Comparison of ENCODE assay signal across 17 cellular contexts in genomic region chr1:105027838-105028471, GRCh38.
DNase-seq lines count a peak whose midpoint lies in the region; ATAC-seq and TF ChIP-seq lines count a peak whose summit lies in the region.
"Had no signal": no experiment of that assay in that cellular context is flagged by ENCODE, and none has a peak within 500 bp of the region (broad histone marks: within the 10 kb centered on the region; RNA-seq: fewer than 3 reads in every experiment).

No MANE protein-coding gene starts in this region.

- DNase-seq in NCI-H2171 treated with DMSO at 0.1 percent for 48 hours (lab: John Stamatoyannopoulos, UW) = peak; percentile 26
- no peak for DNase-seq in NCI-H2171 (lab: John Stamatoyannopoulos, UW)
- DNase-seq in OCI-LY7 (ENCODE audit: low spot score) = peak; percentile 45
- peak; percentile 13 for DNase-seq in neural progenitor cell (ENCODE audit: low spot score)
- DNase-seq in body of pancreas = no peak
- no peak for DNase-seq in activated gamma-delta T cell treated with Interleukin-2 at 50 U/mL for 16 hours
- DNase-seq: caudate nucleus; left ventricle myocardium inferior; MV-4-11; RPMI8226; stimulated activated CD4-positive, alpha-beta T cell treated with anti-CD3 and anti-CD28 coated beads, Interleukin-2, amount 100 ng/mL, for 48 hours; transverse colon had no signal

- H3K27ac ChIP-seq in OCI-LY7 (ENCODE audit: low read depth, low read length, poor library complexity, severe bottlenecking) (no peak overlapping the region), neural progenitor cell (no peak overlapping the region), body of pancreas (no peak overlapping the region)
- H3K27ac ChIP-seq: left ventricle myocardium inferior, right atrium auricular region, transverse colon had no signal

- POLR2A ChIA-PET in OCI-LY7 (lab: Charles Lee) = interaction anchor here (0.6 kb wide), 1 partner anchor 10 kb away, joined by 3 read pairs; no protein-coding TSS in a partner anchor

- ATAC-seq in HG02852 (IDR thresholded peaks at IDR 0.05; ENCODE audit: unreplicated experiment) = peak; percentile 79
- no peak for ATAC-seq in GM21786 (IDR thresholded peaks at IDR 0.05; ENCODE audit: unreplicated experiment)
- no peak for ATAC-seq in body of pancreas
- ATAC-seq: activated naive CD4-positive, alpha-beta T cell treated with anti-CD3 and anti-CD28 coated beads, Interleukin-2, amount 50 U/mL, for 72 hours; natural killer cell treated with Interleukin-12 subunit alpha and Interleukin-12 subunit beta and Interleukin-15 and Interleukin-18, amount 100 ng/mL, for 72 hours had no signal

- no peaks in the 10 kb centered on the region for H3K4me1 Mint-ChIP-seq in neural progenitor cell

- no peak overlapping the region for H3K27ac Mint-ChIP-seq in neural progenitor cell
- H3K27ac Mint-ChIP-seq: activated naive CD4-positive, alpha-beta T cell treated with anti-CD3 and anti-CD28 coated beads, Interleukin-2, amount 50 U/mL, for 72 hours; natural killer cell treated with Interleukin-12 subunit alpha and Interleukin-12 subunit beta and Interleukin-15 and Interleukin-18, amount 100 ng/mL, for 72 hours had no signal

- H4K20me1 ChIP-seq in OCI-LY7 (ENCODE audit: insufficient read depth, low read length) (no peaks in the 10 kb centered on the region), neural progenitor cell (ENCODE audit: low read depth) (no peaks in the 10 kb centered on the region)

- WGBS in body of pancreas, 2 donors = 42 to 55% methylated on average over 3 of the region's 3 CpGs

- no peaks in the 10 kb centered on the region for H3K36me3 Mint-ChIP-seq in neural progenitor cell

- CTCF ChIA-PET in OCI-LY7 (lab: Charles Lee; ENCODE audit: unreplicated experiment) = no interaction called here

- TF ChIP-seq CTCF in OCI-LY7 (conservative IDR thresholded peaks at IDR 0.05; ENCODE audit: low read length) (peak; percentile 80), neural progenitor cell (IDR thresholded peaks at IDR 0.05) (peak; percentile 33), body of pancreas (IDR thresholded peaks at IDR 0.05) (no peak)

- H3K4me3 Mint-ChIP-seq in neural progenitor cell = no peak overlapping the region
- H3K4me3 Mint-ChIP-seq: natural killer cell treated with Interleukin-12 subunit alpha and Interleukin-12 subunit beta and Interleukin-15 and Interleukin-18, amount 100 ng/mL, for 72 hours had no signal

- no peaks in the 10 kb centered on the region for H3K9me3 Mint-ChIP-seq in neural progenitor cell

- intact Hi-C loops in OCI-LY7 (cut with micrococcal nuclease; ENCODE audit: unreplicated experiment) = no loop called here
- intact Hi-C loops in body of pancreas (cut with DNase I) = no loop called here

- H3K9me3 ChIP-seq in OCI-LY7 (ENCODE audit: low read length) (no peaks in the 10 kb centered on the region), neural progenitor cell (ENCODE audit: low read depth) (no peaks in the 10 kb centered on the region), body of pancreas (no peaks in the 10 kb centered on the region)
- H3K9me3 ChIP-seq: left ventricle myocardium inferior, right atrium auricular region, transverse colon had no signal

- H3K27me3 ChIP-seq in neural progenitor cell (no peaks in the 10 kb centered on the region), body of pancreas (no peaks in the 10 kb centered on the region)
- H3K27me3 ChIP-seq: right atrium auricular region, transverse colon had no signal

- H3K36me3 ChIP-seq in OCI-LY7 (ENCODE audit: insufficient read depth, low read length) (no peaks in the 10 kb centered on the region), neural progenitor cell (no peaks in the 10 kb centered on the region), body of pancreas (replicated peaks in 1 of 2; ENCODE audit: insufficient read depth in 1 of 2, low read depth in 2 of 2) (no peaks in the 10 kb centered on the region)
- H3K36me3 ChIP-seq: left ventricle myocardium inferior, right atrium auricular region, transverse colon had no signal

- H3K79me2 ChIP-seq in OCI-LY7 (ENCODE audit: insufficient read depth, low read depth, low read length) (no peaks in the 10 kb centered on the region), neural progenitor cell (ENCODE audit: low read depth) (no peaks in the 10 kb centered on the region)

- no peaks in the 10 kb centered on the region for H3K27me3 Mint-ChIP-seq in neural progenitor cell (ENCODE audit: insufficient read depth, low read depth)
- H3K27me3 Mint-ChIP-seq: natural killer cell treated with Interleukin-12 subunit alpha and Interleukin-12 subunit beta and Interleukin-15 and Interleukin-18, amount 100 ng/mL, for 72 hours had no signal

- H3K9me2 ChIP-seq in OCI-LY7 (ENCODE audit: insufficient read depth, low read length) = no peaks in the 10 kb centered on the region

- no peak for TF ChIP-seq POLR2A in body of pancreas (IDR thresholded peaks at IDR 0.05)

- H2AFZ ChIP-seq in OCI-LY7 (ENCODE audit: low read length) = peak overlapping the region; percentile 64; the same call in 1 of the 2 replicates
- no peak overlapping the region for H2AFZ ChIP-seq in neural progenitor cell (replicated peaks)

- H3K4me3 ChIP-seq in OCI-LY7 (ENCODE audit: low read depth, low read length, poor library complexity, severe bottlenecking) (no peak overlapping the region), neural progenitor cell (no peak overlapping the region), body of pancreas (no peak overlapping the region)
- H3K4me3 ChIP-seq: left ventricle myocardium inferior, right atrium auricular region, transverse colon had no signal

- no peaks in the 10 kb centered on the region for H3K4me1 ChIP-seq in OCI-LY7 (ENCODE audit: insufficient read depth, low read length, poor library complexity, severe bottlenecking)
- no peaks in the 10 kb centered on the region for H3K4me1 ChIP-seq in neural progenitor cell
- H3K4me1 ChIP-seq in body of pancreas = no peaks in the 10 kb centered on the region
- H3K4me1 ChIP-seq: left ventricle myocardium inferior, right atrium auricular region, transverse colon had no signal

- no peak overlapping the region for H3K9ac ChIP-seq in neural progenitor cell

- BruUV-seq in OCI-LY7 (replicated peaks; lab: Mats Ljungman, UMichigan) = no TSS peak

- H3K4me2 ChIP-seq in OCI-LY7 (ENCODE audit: low read length) (no peak overlapping the region), neural progenitor cell (no peak overlapping the region)

- H3F3A ChIP-seq in neural progenitor cell (ENCODE audit: low read depth) = no peaks in the 10 kb centered on the region

Comparison
In these comparisons a context has a peak if more than half of its experiments do, and no peak if none do; other contexts are left out.
1. DNase-seq: peak in NCI-H2171 treated with DMSO at 0.1 percent for 48 hours (single experiment), OCI-LY7 (single experiment) and neural progenitor cell (single experiment); none in NCI-H2171 (single experiment), body of pancreas (0 of 4) and activated gamma-delta T cell treated with Interleukin-2 at 50 U/mL for 16 hours (single experiment).
2. CTCF ChIP-seq: peak in OCI-LY7 (single experiment) and neural progenitor cell (single experiment); none in body of pancreas (0 of 7).